In genomic region chr16:78703951-78704350, GRCh38 we compare ENCODE assay signal across 21 cellular contexts.
"Had no signal": no experiment of that assay in that cellular context is flagged by ENCODE, and none has a peak within 500 bp of the region (broad histone marks: within the 10 kb centered on the region; RNA-seq: fewer than 3 reads in every experiment).

No MANE protein-coding gene starts in this region.

- H3K27ac ChIP-seq: breast epithelium, colonic mucosa, esophagus muscularis mucosa, heart right ventricle, lower lobe of right lung, upper lobe of left lung had no signal

- H3K4me1 ChIP-seq: breast epithelium, colonic mucosa, esophagus muscularis mucosa, heart right ventricle, lower lobe of right lung, upper lobe of left lung had no signal

- H3K9me3 ChIP-seq: colonic mucosa had no signal

- DNase-seq: activated CD4-positive, alpha-beta T cell treated with anti-CD3 and anti-CD28 coated beads for 4 hours; activated CD4-positive, alpha-beta T cell treated with anti-CD3 and anti-CD28 coated beads, Interleukin-2, amount 50 U/mL, for 48 hours; activated effector memory CD4-positive, alpha-beta T cell treated with Interleukin-2 at 50 U/mL for 16 hours; activated naive CD4-positive, alpha-beta T cell treated with anti-CD3 and anti-CD28 coated beads for 36 hours; activated naive CD8-positive, alpha-beta T cell treated with anti-CD3 and anti-CD28 coated beads, Interleukin-2, amount 10 ng/mL, durations not matched to agents 7 days and 5 days; activated T-cell treated with anti-CD3 and anti-CD28 coated beads, Interleukin-2, amount 50 U/mL, for 72 hours; amniotic stem cell; colonic mucosa; heart right ventricle; lower lobe of right lung; natural killer cell; retina; stimulated activated CD4-positive, alpha-beta T cell treated with anti-CD3 and anti-CD28 coated beads, Interleukin-12 subunit alpha, Interleukin-12 subunit beta, amount 100 ng/mL, for 4 hours; stimulated activated CD4-positive, alpha-beta T cell treated with anti-CD3 and anti-CD28 coated beads, Interleukin-4, amount 100 ng/mL, for 4 hours; stimulated activated naive CD8-positive, alpha-beta T cell treated with anti-CD3 and anti-CD28 coated beads, Interleukin-15, Interleukin-2, amounts not matched to agents 100 U/mL and 50 U/mL, for 24 hours; T-helper 9 cell; upper lobe of left lung had no signal

- H3K4me3 ChIP-seq: breast epithelium, colonic mucosa, esophagus muscularis mucosa, heart right ventricle, lower lobe of right lung, upper lobe of left lung had no signal

- H3K27me3 ChIP-seq: breast epithelium, colonic mucosa, esophagus muscularis mucosa, heart right ventricle, upper lobe of left lung had no signal

- H3K36me3 ChIP-seq: breast epithelium, colonic mucosa, esophagus muscularis mucosa, heart right ventricle, lower lobe of right lung, upper lobe of left lung had no signal

- ATAC-seq: activated T-cell treated with anti-CD3 and anti-CD28 coated beads, Interleukin-2, amount 50 U/mL, for 72 hours; heart right ventricle; left lobe of liver; lower lobe of right lung; natural killer cell; stimulated activated naive CD8-positive, alpha-beta T cell treated with anti-CD3 and anti-CD28 coated beads, Interleukin-15, Interleukin-2, amounts not matched to agents 100 U/mL and 50 U/mL, for 24 hours; WTC11 had no signal
